ENCODE assay signal across 25 cellular contexts in genomic region chr10:3142146-3142875, GRCh38. TPM values are rescaled to one million over a fixed set of nuclear protein-coding genes. Genes with fewer than 3 reads are reported as not detected.
A peak's percentile ranks its signal among the peaks of the same experiment; 100 is the strongest.
DNase-seq lines count a peak whose midpoint lies in the region; ATAC-seq and TF ChIP-seq lines count a peak whose summit lies in the region.
"Had no signal": no experiment of that assay in that cellular context is flagged by ENCODE, and none has a peak within 500 bp of the region (broad histone marks: within the 10 kb centered on the region; RNA-seq: fewer than 3 reads in every experiment).

No MANE protein-coding gene starts in this region.

- no peak overlapping the region for H3K4me2 ChIP-seq in SK-N-SH

- H3K27ac ChIP-seq in cardiac muscle cell, result peak overlapping the region; percentile 80
- H3K27ac ChIP-seq in right cardiac atrium (ENCODE audit: low read length), result no peak overlapping the region
- no peak overlapping the region for H3K27ac ChIP-seq in SK-N-SH (ENCODE audit: low read depth in 2 of 2, low read length in 1 of 2)
- no peak overlapping the region for H3K27ac ChIP-seq in naive thymus-derived CD4-positive, alpha-beta T cell (ENCODE audit: low read depth, low read length)
- H3K27ac ChIP-seq: coronary artery, parathyroid adenoma, right lobe of liver, SK-N-MC had no signal

- CTCF ChIA-PET in SK-N-SH (lab: Yijun Ruan, JAX), result interaction anchor here (1.2 kb wide), 1 partner anchor 22 kb away, joined by 4 read pairs; no protein-coding TSS in a partner anchor
- CTCF ChIA-PET in naive thymus-derived CD4-positive, alpha-beta T cell (lab: Charles Lee), result no interaction called here

- H3K4me3 ChIP-seq in cardiac muscle cell (no peak overlapping the region), right cardiac atrium (ENCODE audit: low read length) (no peak overlapping the region), SK-N-SH (ENCODE audit: low read depth in 2 of 2, low read length in 1 of 2) (no peak overlapping the region)
- no peak overlapping the region for H3K4me3 ChIP-seq in naive thymus-derived CD4-positive, alpha-beta T cell (ENCODE audit: low read length)
- H3K4me3 ChIP-seq: coronary artery, HAP-1, MG63, right lobe of liver, SK-N-MC had no signal

- no peaks in the 10 kb centered on the region for H4K20me1 ChIP-seq in SK-N-SH (ENCODE audit: insufficient read depth)

- no peaks in the 10 kb centered on the region for H3K27me3 Mint-ChIP-seq in mesothelial cell of epicardium (ENCODE audit: low read depth)
- no peaks in the 10 kb centered on the region for H3K27me3 Mint-ChIP-seq in naive thymus-derived CD4-positive, alpha-beta T cell
- H3K27me3 Mint-ChIP-seq: activated B cell treated with CpG ODN at 0.5 μM for 24 hours; CD4-positive, CD25-positive, alpha-beta regulatory T cell; memory B cell had no signal

- TF ChIP-seq CTCF in cardiac muscle cell (IDR thresholded peaks at IDR 0.05; ENCODE audit: low read depth, low read length) (no peak), SK-N-SH (IDR thresholded peaks at IDR 0.05) (no peak), mesothelial cell of epicardium (IDR thresholded peaks at IDR 0.05; ENCODE audit: unreplicated experiment) (no peak)

- no peaks in the 10 kb centered on the region for H3K9me3 ChIP-seq in cardiac muscle cell (ENCODE audit: low read depth)
- H3K9me3 ChIP-seq in right cardiac atrium (ENCODE audit: control insufficient read depth, low read length), result no peaks in the 10 kb centered on the region
- no peaks in the 10 kb centered on the region for H3K9me3 ChIP-seq in SK-N-SH
- no peaks in the 10 kb centered on the region for H3K9me3 ChIP-seq in naive thymus-derived CD4-positive, alpha-beta T cell (ENCODE audit: control insufficient read depth in 2 of 3, low read length in 3 of 3)
- H3K9me3 ChIP-seq: HAP-1, MG63, right lobe of liver had no signal

- DNase-seq in cardiac muscle cell (ENCODE audit: low read depth in 1 of 2, low spot score in 1 of 2) (no peak), right cardiac atrium (no peak), SK-N-SH (peak; percentile 29), mesothelial cell of epicardium (ENCODE audit: low spot score in 2 of 2, unreplicated experiment in 2 of 2) (no peak), SIG-M5 (lab: John Stamatoyannopoulos, UW) (no peak), DMS79 (lab: John Stamatoyannopoulos, UW) (no peak)
- DNase-seq in naive thymus-derived CD4-positive, alpha-beta T cell, result no peak
- DNase-seq: activated B cell treated with CpG ODN at 0.5 μM for 24 hours; activated CD8-positive, alpha-beta memory T cell treated with anti-CD3 and anti-CD28 coated beads for 24 hours; CD4-positive, CD25-positive, alpha-beta regulatory T cell; DMS153; GF-D8; left cardiac atrium; MG63; NCI-H1417 treated with DMSO at 0.1 percent for 48 hours; NCI-H2107; NCI-H510A; right lobe of liver; substantia nigra; T1000 had no signal

- H3K4me1 ChIP-seq in cardiac muscle cell (ENCODE audit: low read depth) (no peaks in the 10 kb centered on the region), right cardiac atrium (ENCODE audit: control insufficient read depth, insufficient read depth, low read length) (no peaks in the 10 kb centered on the region), SK-N-SH (ENCODE audit: control insufficient read depth in 1 of 2, insufficient read depth in 2 of 2, low read depth in 1 of 2, low read length in 1 of 2) (no peaks in the 10 kb centered on the region; a peak in 1 of 4 replicates)
- H3K4me1 ChIP-seq in naive thymus-derived CD4-positive, alpha-beta T cell (ENCODE audit: control insufficient read depth in 2 of 2, insufficient read depth in 2 of 2, low read length in 2 of 2), result no peaks in the 10 kb centered on the region
- H3K4me1 ChIP-seq: HAP-1, parathyroid adenoma, right lobe of liver had no signal

- H3K27me3 ChIP-seq in cardiac muscle cell, result no peaks in the 10 kb centered on the region
- H3K27me3 ChIP-seq in right cardiac atrium (ENCODE audit: control insufficient read depth, insufficient read depth), result no peaks in the 10 kb centered on the region
- H3K27me3 ChIP-seq in SK-N-SH (ENCODE audit: insufficient read depth), result no peaks in the 10 kb centered on the region
- H3K27me3 ChIP-seq in naive thymus-derived CD4-positive, alpha-beta T cell (ENCODE audit: control insufficient read depth in 2 of 2, insufficient read depth in 2 of 2, low read length in 2 of 2), result no peaks in the 10 kb centered on the region
- H3K27me3 ChIP-seq: MG63, right lobe of liver had no signal

- H2AFZ ChIP-seq in SK-N-SH (ENCODE audit: low read depth), result no peak overlapping the region
- H2AFZ ChIP-seq: parathyroid adenoma had no signal

- POLR2A ChIA-PET in SK-N-SH (lab: Yijun Ruan, JAX), result no interaction called here
- POLR2A ChIA-PET in naive thymus-derived CD4-positive, alpha-beta T cell (lab: Charles Lee), result no interaction called here

- no peak overlapping the region for H3K4me3 Mint-ChIP-seq in mesothelial cell of epicardium
- H3K4me3 Mint-ChIP-seq in naive thymus-derived CD4-positive, alpha-beta T cell, result no peak overlapping the region
- H3K4me3 Mint-ChIP-seq: activated B cell treated with CpG ODN at 0.5 μM for 24 hours; CD4-positive, CD25-positive, alpha-beta regulatory T cell; memory B cell had no signal

- H3K36me3 ChIP-seq in cardiac muscle cell (peaks cover 81% of the 10 kb centered on the region), SK-N-SH (replicated peaks in 1 of 2; ENCODE audit: control insufficient read depth in 1 of 2, insufficient read depth in 2 of 2, low read length in 1 of 2) (peaks cover 67 to 91% of the 10 kb centered on the region in 2 experiments)
- H3K36me3 ChIP-seq in naive thymus-derived CD4-positive, alpha-beta T cell (ENCODE audit: control insufficient read depth in 2 of 3, insufficient read depth in 3 of 3, low read length in 3 of 3), result peaks cover 17 to 98% (median 25%) of the 10 kb centered on the region in 3 experiments

- H3K9me3 Mint-ChIP-seq in mesothelial cell of epicardium, result no peaks in the 10 kb centered on the region
- no peaks in the 10 kb centered on the region for H3K9me3 Mint-ChIP-seq in naive thymus-derived CD4-positive, alpha-beta T cell
- H3K9me3 Mint-ChIP-seq: activated B cell treated with CpG ODN at 0.5 μM for 24 hours, memory B cell had no signal

- H3K27ac Mint-ChIP-seq in mesothelial cell of epicardium, result peak overlapping the region; percentile 78
- peak overlapping the region in 2 of 9 donors; percentile 38 to 76 for H3K27ac Mint-ChIP-seq in naive thymus-derived CD4-positive, alpha-beta T cell
- H3K27ac Mint-ChIP-seq: memory B cell had no signal

- H3F3A ChIP-seq in SK-N-SH (replicated peaks; ENCODE audit: insufficient read depth), result peaks cover 30% of the 10 kb centered on the region

- H3K9ac ChIP-seq in SK-N-SH, result no peak overlapping the region
- H3K9ac ChIP-seq: parathyroid adenoma had no signal

- H3K9me2 ChIP-seq in SK-N-SH, result no peaks in the 10 kb centered on the region

- no peak for TF ChIP-seq RAD21 in SK-N-SH (IDR thresholded peaks at IDR 0.05; ENCODE audit: low read length)

- no peak for ATAC-seq in right cardiac atrium
- no peak for ATAC-seq in naive thymus-derived CD4-positive, alpha-beta T cell

- peaks cover 13% of the 10 kb centered on the region for H3K4me1 Mint-ChIP-seq in mesothelial cell of epicardium
- no peaks in the 10 kb centered on the region for H3K4me1 Mint-ChIP-seq in naive thymus-derived CD4-positive, alpha-beta T cell
- H3K4me1 Mint-ChIP-seq: activated B cell treated with CpG ODN at 0.5 μM for 24 hours, memory B cell had no signal

- TF ChIP-seq EP300 in SK-N-SH (IDR thresholded peaks at IDR 0.05; ENCODE audit: borderline replicate concordance in 1 of 2, low read depth in 1 of 2, low read length in 1 of 2), result no peak

- 88% methylated on average over 14 of the region's 14 CpGs for WGBS in right cardiac atrium
- 93% methylated on average over 13 of the region's 14 CpGs for WGBS in SK-N-SH (ENCODE audit: low lambda C conversion rate)

- H3K79me2 ChIP-seq in SK-N-SH (ENCODE audit: insufficient read depth), result no peaks in the 10 kb centered on the region
- H3K79me2 ChIP-seq: parathyroid adenoma had no signal

- peaks cover 60% of the 10 kb centered on the region for H3K36me3 Mint-ChIP-seq in mesothelial cell of epicardium
- H3K36me3 Mint-ChIP-seq in naive thymus-derived CD4-positive, alpha-beta T cell, result peaks cover 18 to 84% (median 41%) of the 10 kb centered on the region in 5 donors

- intact Hi-C loops in right cardiac atrium (cut with DNase I), result no loop called here
- intact Hi-C loops in naive thymus-derived CD4-positive, alpha-beta T cell (cut with micrococcal nuclease), result no loop called here

TF ChIP-seq in SK-N-SH, 30 proteins besides CTCF, POLR2A, EP300 and RAD21 (continues in another document):
- TF ChIP-seq RCOR1 (IDR thresholded peaks at IDR 0.05; ENCODE audit: low read length) (no peak), TAF1 (IDR thresholded peaks at IDR 0.05; ENCODE audit: borderline replicate concordance, low read depth, low read length) (no peak), RXRA (IDR thresholded peaks at IDR 0.05; ENCODE audit: borderline replicate concordance, low read depth) (no peak), MXI1 (IDR thresholded peaks at IDR 0.05; ENCODE audit: low read depth, low read length) (no peak), JUND (IDR thresholded peaks at IDR 0.05) (no peak), NRF1 (IDR thresholded peaks at IDR 0.05; ENCODE audit: low read depth, low read length) (no peak)
- TF ChIP-seq, protein P1, sequence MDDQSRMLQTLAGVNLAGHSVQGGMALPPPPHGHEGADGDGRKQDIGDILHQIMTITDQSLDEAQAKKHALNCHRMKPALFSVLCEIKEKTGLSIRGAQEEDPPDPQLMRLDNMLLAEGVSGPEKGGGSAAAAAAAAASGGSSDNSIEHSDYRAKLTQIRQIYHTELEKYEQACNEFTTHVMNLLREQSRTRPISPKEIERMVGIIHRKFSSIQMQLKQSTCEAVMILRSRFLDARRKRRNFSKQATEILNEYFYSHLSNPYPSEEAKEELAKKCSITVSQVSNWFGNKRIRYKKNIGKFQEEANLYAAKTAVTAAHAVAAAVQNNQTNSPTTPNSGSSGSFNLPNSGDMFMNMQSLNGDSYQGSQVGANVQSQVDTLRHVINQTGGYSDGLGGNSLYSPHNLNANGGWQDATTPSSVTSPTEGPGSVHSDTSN (IDR thresholded peaks at IDR 0.05), result no peak

RNA-seq across cellular contexts. Expression of gene PITRM1, which starts 30.3 kb away (rescaled TPM):
- total RNA-seq in cardiac muscle cell, result 54.3 and 59.3 TPM in 2 replicates
- polyA plus RNA-seq in cardiac muscle cell, result 65.0 and 86.8 TPM in 2 replicates
- 10 to 100 TPM; 54.1 to 78.4 (median 73.3) TPM for total RNA-seq in right cardiac atrium
- 67.8 TPM for polyA plus RNA-seq in right cardiac atrium
- polyA plus RNA-seq in SK-N-SH (2012; rRNA removed), result 45.9 and 79.6 TPM in 2 replicates
- polyA plus RNA-seq in SK-N-SH (2012; cell fraction: cytosol; rRNA removed), result 46.3 and 52.8 TPM in 2 replicates
- 185 and 200 TPM in 2 replicates for polyA plus RNA-seq in SK-N-SH (2012; cell fraction: nucleus; rRNA removed)
- total RNA-seq in mesothelial cell of epicardium, result 68.8 to 75.5 TPM (median 72.4 TPM) in 3 replicates
- 10 to 100 TPM; 56.5 to 90.8 (median 85.4) TPM for total RNA-seq in naive thymus-derived CD4-positive, alpha-beta T cell
- 10 to 100 TPM; 35.1 to 56.0 TPM for polyA plus RNA-seq in naive thymus-derived CD4-positive, alpha-beta T cell
